ENCODE assay signal across 1 cellular context in the genomic region with DNA sequence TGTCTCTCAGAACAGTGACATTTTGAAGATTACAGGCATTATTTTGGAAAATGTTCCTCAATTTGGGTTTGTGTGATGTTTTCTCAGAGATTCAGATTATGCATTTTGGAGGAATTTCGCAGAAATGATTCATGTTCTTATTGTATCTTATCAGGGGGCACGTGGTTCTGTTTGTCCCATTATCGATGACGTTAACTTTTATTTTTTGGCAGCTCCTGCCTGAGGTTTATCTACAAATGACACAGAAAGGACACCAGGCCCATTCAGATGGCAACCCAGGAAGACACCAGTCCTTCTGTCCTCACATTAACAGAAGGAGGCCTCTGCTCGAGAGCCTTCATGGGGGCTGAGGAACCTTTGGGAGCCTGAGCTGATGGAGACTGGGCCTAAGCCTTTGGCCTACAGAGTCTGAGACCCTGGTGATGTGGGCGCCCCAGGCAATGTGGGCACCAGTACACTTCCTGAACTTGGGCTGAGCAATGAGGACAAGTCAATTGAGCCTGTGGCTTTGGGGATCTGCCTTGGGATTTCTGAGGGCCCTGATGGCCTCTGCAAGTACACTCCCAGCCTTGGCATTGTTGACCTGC.
TF ChIP-seq lines count a peak whose summit lies in the region.

No MANE protein-coding gene starts in this region.

TF ChIP-seq in K562, 482 proteins besides CTCF, POLR2A, EP300 and RAD21 (continued from another document and continues in another):
- TF ChIP-seq ID3 (CRISPR knock-in tag; IDR thresholded peaks at IDR 0.05) (no peak), ID3 (tag; IDR thresholded peaks at IDR 0.05) (0 out of 2 replicates have a peak, but pooled peaks have one; percentile 46), NR4A1 (CRISPR knock-in tag; IDR thresholded peaks at IDR 0.05) (no peak), NR4A1 (tag; IDR thresholded peaks at IDR 0.05) (no peak), ZNF592 (IDR thresholded peaks at IDR 0.05) (peak; percentile 68), EHMT2 (IDR thresholded peaks at IDR 0.05) (no peak), ETS1 (conservative IDR thresholded peaks at IDR 0.05; ENCODE audit: control insufficient read depth, low read depth, low read length) (no peak), PHF20 (IDR thresholded peaks at IDR 0.05; ENCODE audit: partially characterized antibody) (no peak), PHF8 (IDR thresholded peaks at IDR 0.05; ENCODE audit: borderline replicate concordance, low read length) (no peak), HNRNPK (IDR thresholded peaks at IDR 0.05; ENCODE audit: low read depth, low read length, poor library complexity, severe bottlenecking) (no peak), GABPB1 (CRISPR knock-in tag; IDR thresholded peaks at IDR 0.05) (no peak), FOSL1 (tag; conservative IDR thresholded peaks at IDR 0.05) (peak; percentile 36; the same call in 1 of the 2 replicates), TSHZ1 (CRISPR knock-in tag; IDR thresholded peaks at IDR 0.05) (no peak), SOX6 (IDR thresholded peaks at IDR 0.05) (peak; percentile 60), KLF1 (tag; IDR thresholded peaks at IDR 0.05) (no peak), FOXA1 (IDR thresholded peaks at IDR 0.05; ENCODE audit: borderline replicate concordance) (no peak), CEBPG (CRISPR knock-in tag; IDR thresholded peaks at IDR 0.05) (no peak), CEBPG (tag; conservative IDR thresholded peaks at IDR 0.05 in 1 of 2, IDR thresholded peaks at IDR 0.05 in 1 of 2) (0 out of 4 replicates have a peak, but pooled peaks of 1 of the 2 experiments have one; percentile 3), RFX1 (IDR thresholded peaks at IDR 0.05) (no peak), ZNF316 (IDR thresholded peaks at IDR 0.05) (peak; percentile 21; the same call in 1 of the 2 replicates), ASH1L (IDR thresholded peaks at IDR 0.05; ENCODE audit: borderline replicate concordance, low read depth, partially characterized antibody) (no peak), TAL1 (IDR thresholded peaks at IDR 0.05) (no peak), ZNF764 (CRISPR knock-in tag; IDR thresholded peaks at IDR 0.05; ENCODE audit: low read depth) (no peak), ATF7 (IDR thresholded peaks at IDR 0.05) (peak; percentile 60; the same call in 1 of the 2 replicates), MNT (conservative IDR thresholded peaks at IDR 0.05) (peak in 1 of 2 experiments; percentile 48; a peak in 1 of 4 replicates), ERF (CRISPR knock-in tag; IDR thresholded peaks at IDR 0.05) (no peak), ZFX (CRISPR knock-in tag; IDR thresholded peaks at IDR 0.05) (peak; percentile 65; the same call in 1 of the 2 replicates), STAG1 (CRISPR knock-in tag; IDR thresholded peaks at IDR 0.05; ENCODE audit: borderline replicate concordance) (no peak), NEUROD1 (IDR thresholded peaks at IDR 0.05; ENCODE audit: borderline replicate concordance, low read depth, low read length, partially characterized antibody) (no peak), ZNF12 (CRISPR knock-in tag; IDR thresholded peaks at IDR 0.05) (no peak), RAD51 (IDR thresholded peaks at IDR 0.05; ENCODE audit: borderline replicate concordance, low read depth) (peak; percentile 41; the same call in 1 of the 2 replicates), ZKSCAN3 (CRISPR knock-in tag; IDR thresholded peaks at IDR 0.05) (no peak)
- TF ChIP-seq, protein P1, sequence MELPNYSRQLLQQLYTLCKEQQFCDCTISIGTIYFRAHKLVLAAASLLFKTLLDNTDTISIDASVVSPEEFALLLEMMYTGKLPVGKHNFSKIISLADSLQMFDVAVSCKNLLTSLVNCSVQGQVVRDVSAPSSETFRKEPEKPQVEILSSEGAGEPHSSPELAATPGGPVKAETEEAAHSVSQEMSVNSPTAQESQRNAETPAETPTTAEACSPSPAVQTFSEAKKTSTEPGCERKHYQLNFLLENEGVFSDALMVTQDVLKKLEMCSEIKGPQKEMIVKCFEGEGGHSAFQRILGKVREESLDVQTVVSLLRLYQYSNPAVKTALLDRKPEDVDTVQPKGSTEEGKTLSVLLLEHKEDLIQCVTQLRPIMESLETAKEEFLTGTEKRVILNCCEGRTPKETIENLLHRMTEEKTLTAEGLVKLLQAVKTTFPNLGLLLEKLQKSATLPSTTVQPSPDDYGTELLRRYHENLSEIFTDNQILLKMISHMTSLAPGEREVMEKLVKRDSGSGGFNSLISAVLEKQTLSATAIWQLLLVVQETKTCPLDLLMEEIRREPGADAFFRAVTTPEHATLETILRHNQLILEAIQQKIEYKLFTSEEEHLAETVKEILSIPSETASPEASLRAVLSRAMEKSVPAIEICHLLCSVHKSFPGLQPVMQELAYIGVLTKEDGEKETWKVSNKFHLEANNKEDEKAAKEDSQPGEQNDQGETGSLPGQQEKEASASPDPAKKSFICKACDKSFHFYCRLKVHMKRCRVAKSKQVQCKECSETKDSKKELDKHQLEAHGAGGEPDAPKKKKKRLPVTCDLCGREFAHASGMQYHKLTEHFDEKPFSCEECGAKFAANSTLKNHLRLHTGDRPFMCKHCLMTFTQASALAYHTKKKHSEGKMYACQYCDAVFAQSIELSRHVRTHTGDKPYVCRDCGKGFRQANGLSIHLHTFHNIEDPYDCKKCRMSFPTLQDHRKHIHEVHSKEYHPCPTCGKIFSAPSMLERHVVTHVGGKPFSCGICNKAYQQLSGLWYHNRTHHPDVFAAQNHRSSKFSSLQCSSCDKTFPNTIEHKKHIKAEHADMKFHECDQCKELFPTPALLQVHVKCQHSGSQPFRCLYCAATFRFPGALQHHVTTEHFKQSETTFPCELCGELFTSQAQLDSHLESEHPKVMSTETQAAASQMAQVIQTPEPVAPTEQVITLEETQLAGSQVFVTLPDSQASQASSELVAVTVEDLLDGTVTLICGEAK (IDR thresholded peaks at IDR 0.05), result no peak
- TF ChIP-seq, protein P1 (CRISPR knock-in tag; IDR thresholded peaks at IDR 0.05), result no peak
- TF ChIP-seq, protein P2, sequence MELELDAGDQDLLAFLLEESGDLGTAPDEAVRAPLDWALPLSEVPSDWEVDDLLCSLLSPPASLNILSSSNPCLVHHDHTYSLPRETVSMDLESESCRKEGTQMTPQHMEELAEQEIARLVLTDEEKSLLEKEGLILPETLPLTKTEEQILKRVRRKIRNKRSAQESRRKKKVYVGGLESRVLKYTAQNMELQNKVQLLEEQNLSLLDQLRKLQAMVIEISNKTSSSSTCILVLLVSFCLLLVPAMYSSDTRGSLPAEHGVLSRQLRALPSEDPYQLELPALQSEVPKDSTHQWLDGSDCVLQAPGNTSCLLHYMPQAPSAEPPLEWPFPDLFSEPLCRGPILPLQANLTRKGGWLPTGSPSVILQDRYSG (tag; conservative IDR thresholded peaks at IDR 0.05; ENCODE audit: low read depth), result no peak
